ENCODE assay signal across 22 cellular contexts in genomic region chr2:148362144-148362796, GRCh38.
A peak's percentile ranks its signal among the peaks of the same experiment; 100 is the strongest.
DNase-seq lines count a peak whose midpoint lies in the region; ATAC-seq, FAIRE-seq and TF ChIP-seq lines count a peak whose summit lies in the region.
"Had no signal": no experiment of that assay in that cellular context is flagged by ENCODE, and none has a peak within 500 bp of the region (broad histone marks: within the 10 kb centered on the region; RNA-seq: fewer than 3 reads in every experiment).

No MANE protein-coding gene starts in this region.

- no peaks in the 10 kb centered on the region for H3K23me2 ChIP-seq in H1 (ENCODE audit: low read depth, low read length)

- H2BK12ac ChIP-seq in H1 (ENCODE audit: low read depth, low read length), result peak overlapping the region; percentile 17; the same call in 1 of the 2 replicates

- H2BK15ac ChIP-seq in H1 (ENCODE audit: low read length), result no peak overlapping the region

- no peak overlapping the region for H3K9ac ChIP-seq in H1 (replicated peaks in 1 of 4; ENCODE audit: extremely low read depth in 1 of 4, low read depth in 3 of 4, low read length in 3 of 4)

- H4K20me1 ChIP-seq in H1 (replicated peaks in 1 of 2; ENCODE audit: control insufficient read depth in 1 of 2, insufficient read depth in 2 of 2, low read length in 2 of 2), result no peaks in the 10 kb centered on the region

- no peak overlapping the region for H2AK5ac ChIP-seq in H1 (ENCODE audit: low read depth, low read length)

- H3K4me1 ChIP-seq in H1 (replicated peaks in 1 of 4; ENCODE audit: control insufficient read depth in 3 of 4, insufficient read depth in 4 of 4, low read length in 3 of 4), result peaks cover 2 to 5% (median 2%) of the 10 kb centered on the region in 4 experiments; a peak in 4 of 7 replicates

- H3K4me3 ChIP-seq in H1 (ENCODE audit: extremely low read depth in 1 of 4, insufficient read depth in 2 of 4, low read depth in 3 of 4, low read length in 4 of 4), result no peak overlapping the region
- H3K4me3 ChIP-seq: MG63, PC-9 had no signal

- no peak overlapping the region for H3K18ac ChIP-seq in H1 (ENCODE audit: extremely low read depth, low read length)

- no peak for FAIRE-seq in H1 (lab: Jason Lieb, UNC)
- FAIRE-seq: A204.1, H54 had no signal

- peaks cover 8% of the 10 kb centered on the region for H3K27me3 Mint-ChIP-seq in nephron progenitor cell (ENCODE audit: low read depth, poor library complexity)
- H3K27me3 Mint-ChIP-seq: CD4-positive, alpha-beta memory T cell had no signal

- H3K4me3 Mint-ChIP-seq in nephron progenitor cell, result no peak overlapping the region
- H3K4me3 Mint-ChIP-seq: CD4-positive, alpha-beta memory T cell; HFFc6 had no signal

- no peak overlapping the region for H3K4me2 ChIP-seq in H1 (ENCODE audit: insufficient read depth in 1 of 2, low read depth in 2 of 2, low read length in 2 of 2)
- H3K4me2 ChIP-seq: PC-9 had no signal

- no peaks in the 10 kb centered on the region for H3K36me3 ChIP-seq in H1 (ENCODE audit: control insufficient read depth in 2 of 4, insufficient read depth in 4 of 4, low read length in 3 of 4)
- H3K36me3 ChIP-seq: MG63 had no signal

- TF ChIP-seq RAD21 in H1 (IDR thresholded peaks at IDR 0.05 in 1 of 2, conservative IDR thresholded peaks at IDR 0.05 in 1 of 2; ENCODE audit: low read depth in 2 of 2, low read length in 2 of 2), result no peak

- peaks cover 48% of the 10 kb centered on the region for H3K36me3 Mint-ChIP-seq in nephron progenitor cell (ENCODE audit: low read depth)

- peaks cover 48% of the 10 kb centered on the region for H3K9me3 Mint-ChIP-seq in nephron progenitor cell

- ATAC-seq in HG03045 (IDR thresholded peaks at IDR 0.05; ENCODE audit: unreplicated experiment), result no peak

- H3K14ac ChIP-seq in H1 (ENCODE audit: insufficient read length), result no peak overlapping the region

- no peaks in the 10 kb centered on the region for H3K79me1 ChIP-seq in H1 (ENCODE audit: low read depth, low read length)

- H3K79me2 ChIP-seq in H1 (ENCODE audit: control insufficient read depth in 1 of 2, insufficient read depth in 2 of 2, low read length in 2 of 2), result no peaks in the 10 kb centered on the region

- DNase-seq in CMK (ENCODE audit: low read depth), result peak; percentile 1
- DNase-seq in NCI-H2227 (lab: John Stamatoyannopoulos, UW; ENCODE audit: unreplicated experiment), result peak; percentile 44
- no peak for DNase-seq in H1 (ENCODE audit: low read depth in 1 of 2, low spot score in 2 of 2)
- peak; percentile 15 for DNase-seq in nephron progenitor cell
- no peak for DNase-seq in activated CD4-positive, alpha-beta T cell treated with anti-CD3 and anti-CD28 coated beads, Interleukin-2, amount 50 U/mL, for 1 hour
- DNase-seq in LoVo (ENCODE audit: low spot score), result no peak
- DNase-seq: Calu3; CD4-positive, alpha-beta memory T cell; DMS53; HFFc6; IMR-90; MG63; NCI-H1048; NCI-H1436; NCI-H1930; NCI-H2171; NCI-H446 treated with DMSO at 0.1 percent for 48 hours; PC-9 had no signal

- H4K5ac ChIP-seq in H1 (ENCODE audit: insufficient read length, low read depth, low read length), result no peak overlapping the region

- no peak overlapping the region for H4K91ac ChIP-seq in H1 (replicated peaks; ENCODE audit: insufficient read length, low read length)

- no peak overlapping the region for H3K4ac ChIP-seq in H1 (replicated peaks; ENCODE audit: insufficient read length, low read depth, low read length)

- no peak for TF ChIP-seq POLR2A in H1 (IDR thresholded peaks at IDR 0.05; ENCODE audit: control extremely low read depth in 1 of 2, low read depth in 2 of 2, low read length in 2 of 2)

- H3K27ac ChIP-seq in H1 (ENCODE audit: low read depth, low read length), result no peak overlapping the region
- H3K27ac ChIP-seq: PC-9, RWPE1 had no signal

- peaks cover 15% of the 10 kb centered on the region for H3K4me1 Mint-ChIP-seq in nephron progenitor cell
- H3K4me1 Mint-ChIP-seq: CD4-positive, alpha-beta memory T cell had no signal

- H2AFZ ChIP-seq in H1 (ENCODE audit: low read length), result no peak overlapping the region
- H2AFZ ChIP-seq: PC-9 had no signal

- POLR2A ChIA-PET in H1 (lab: Charles Lee; ENCODE audit: partially characterized antibody), result no interaction called here

- peak overlapping the region; percentile 35; the same call in 1 of the 2 replicates for H2BK5ac ChIP-seq in H1 (ENCODE audit: low read depth, low read length)

- CTCF ChIA-PET in H1 (lab: Charles Lee; ENCODE audit: partially characterized antibody), result interaction anchor here (0.6 kb wide), 1 partner anchor 58 kb away, joined by 3 read pairs; no protein-coding TSS in a partner anchor

- no peak overlapping the region for H3K23ac ChIP-seq in H1 (ENCODE audit: insufficient read length)

- H3K27ac Mint-ChIP-seq in nephron progenitor cell, result peak overlapping the region; percentile 88
- H3K27ac Mint-ChIP-seq: HFFc6 had no signal

- no peak overlapping the region for H4K8ac ChIP-seq in H1 (ENCODE audit: extremely low read depth, insufficient read depth, low read length)

- no peak overlapping the region for H3K56ac ChIP-seq in H1 (replicated peaks; ENCODE audit: insufficient read length, low read depth, low read length)

- no peaks in the 10 kb centered on the region for H3K27me3 ChIP-seq in H1 (replicated peaks in 1 of 4; ENCODE audit: control insufficient read depth in 3 of 4, extremely low read depth in 1 of 4, insufficient read depth in 3 of 4, low read length in 3 of 4)
- H3K27me3 ChIP-seq: MG63 had no signal

- H2BK120ac ChIP-seq in H1 (replicated peaks; ENCODE audit: low read depth, low read length), result no peak overlapping the region

- no peak for TF ChIP-seq EP300 in H1 (IDR thresholded peaks at IDR 0.05; ENCODE audit: borderline replicate concordance in 1 of 2, low read depth in 2 of 2, low read length in 2 of 2)

- no peak overlapping the region for H2BK20ac ChIP-seq in H1 (ENCODE audit: low read length)

- 83% methylated on average over 10 of the region's 10 CpGs; no CpG with 5 or more reads in 1 of the 2 experiments for WGBS in H1 (ENCODE audit: extremely low coverage in 1 of 2, insufficient coverage in 1 of 2, insufficient read length in 1 of 2, insufficient replicate concordance in 2 of 2, low coverage in 1 of 2, low lambda C conversion rate in 2 of 2, missing lambda C conversion rate in 1 of 2), 2 experiments

- no peak for TF ChIP-seq CTCF in H1 (IDR thresholded peaks at IDR 0.05; ENCODE audit: control extremely low read depth in 1 of 3, insufficient read depth in 1 of 3, low read depth in 1 of 3, low read length in 3 of 3)
- TF ChIP-seq CTCF in nephron progenitor cell (IDR thresholded peaks at IDR 0.05), result no peak

- H3K9me3 ChIP-seq in H1 (ENCODE audit: insufficient read depth in 2 of 2, low read depth in 1 of 2, low read length in 1 of 2), result no peaks in the 10 kb centered on the region

TF ChIP-seq in H1, 55 proteins besides CTCF, POLR2A, EP300 and RAD21:
- TF ChIP-seq YY1 (IDR thresholded peaks at IDR 0.05; ENCODE audit: low read depth, low read length) (0 out of 2 replicates have a peak, but pooled peaks have one; percentile 29), TCF12 (IDR thresholded peaks at IDR 0.05; ENCODE audit: low read depth, low read length) (no peak)

Comparison
In these comparisons a context has a peak if more than half of its experiments do, and no peak if none do; other contexts are left out.
1. DNase-seq: peak in CMK (single experiment), NCI-H2227 (single experiment) and nephron progenitor cell (single experiment); none in H1 (0 of 2), activated CD4-positive, alpha-beta T cell treated with anti-CD3 and anti-CD28 coated beads, Interleukin-2, amount 50 U/mL, for 1 hour (single experiment) and LoVo (single experiment).